Comparison of ENCODE assay signal across 1 cellular context in genomic region chr10:124527996-124528395, GRCh38.
TF ChIP-seq lines count a peak whose summit lies in the region.

No MANE protein-coding gene starts in this region.

TF ChIP-seq in IMR-90, 13 proteins besides CTCF, POLR2A, EP300 and RAD21:
- TF ChIP-seq RCOR1 (IDR thresholded peaks at IDR 0.05; ENCODE audit: insufficient replicate concordance, low read length) (no peak), MAZ (IDR thresholded peaks at IDR 0.05; ENCODE audit: borderline replicate concordance, low read depth, low read length) (no peak), CEBPB (IDR thresholded peaks at IDR 0.05; ENCODE audit: low read depth, low read length) (no peak), FOS (IDR thresholded peaks at IDR 0.05; ENCODE audit: low read depth, low read length) (no peak), MXI1 (IDR thresholded peaks at IDR 0.05; ENCODE audit: borderline replicate concordance, low read depth, low read length) (no peak)
